Comparison of ENCODE assay signal across 8 cellular contexts in genomic region chr22:36856121-36856791, GRCh38. TPM values are rescaled to one million over a fixed set of nuclear protein-coding genes. Genes with fewer than 3 reads are reported as not detected.
A peak's percentile ranks its signal among the peaks of the same experiment; 100 is the strongest.
DNase-seq lines count a peak whose midpoint lies in the region; ATAC-seq lines count a peak whose summit lies in the region.

No MANE protein-coding gene starts in this region.

- DNase-seq in AG08396 (ENCODE audit: low spot score) (peak; percentile 89), NCI-H1694 treated with DMSO at 0.1 percent for 48 hours (lab: John Stamatoyannopoulos, UW) (peak; percentile 41), left cardiac atrium (peak; percentile 92), retina (peak; percentile 88)
- DNase-seq in activated naive CD8-positive, alpha-beta T cell treated with anti-CD3 and anti-CD28 coated beads, Interleukin-2, amount 50 U/mL, for 24 hours, result peak; percentile 98

- ATAC-seq in GM19324 (IDR thresholded peaks at IDR 0.05; ENCODE audit: low FRiP score, unreplicated experiment) (peak; percentile 43), left cardiac atrium (peak; percentile 91 to 93), HG03039 (IDR thresholded peaks at IDR 0.05; ENCODE audit: unreplicated experiment) (no peak)
- ATAC-seq in activated naive CD8-positive, alpha-beta T cell treated with anti-CD3 and anti-CD28 coated beads, Interleukin-2, amount 50 U/mL, for 24 hours, result peak; percentile 47

- no peaks in the 10 kb centered on the region for H3K27me3 Mint-ChIP-seq in T-helper 1 cell treated with Interleukin-12 subunit alpha and Interleukin-12 subunit beta and Interleukin-4 antibody, amounts not matched to agents 30 μg/mL and 1 μg/mL, for 36 hours (ENCODE audit: low read depth)
- H3K27me3 Mint-ChIP-seq in activated naive CD8-positive, alpha-beta T cell treated with anti-CD3 and anti-CD28 coated beads, Interleukin-2, amount 50 U/mL, for 24 hours, result peaks cover 4% of the 10 kb centered on the region

- H3K27ac Mint-ChIP-seq in T-helper 1 cell treated with Interleukin-12 subunit alpha and Interleukin-12 subunit beta and Interleukin-4 antibody, amounts not matched to agents 30 μg/mL and 1 μg/mL, for 36 hours, result peak overlapping the region; percentile 65
- peak overlapping the region; percentile 16 for H3K27ac Mint-ChIP-seq in activated naive CD8-positive, alpha-beta T cell treated with anti-CD3 and anti-CD28 coated beads, Interleukin-2, amount 50 U/mL, for 24 hours

- H3K36me3 Mint-ChIP-seq in T-helper 1 cell treated with Interleukin-12 subunit alpha and Interleukin-12 subunit beta and Interleukin-4 antibody, amounts not matched to agents 30 μg/mL and 1 μg/mL, for 36 hours (ENCODE audit: low read depth), result peaks cover 6% of the 10 kb centered on the region
- H3K36me3 Mint-ChIP-seq in activated naive CD8-positive, alpha-beta T cell treated with anti-CD3 and anti-CD28 coated beads, Interleukin-2, amount 50 U/mL, for 24 hours (ENCODE audit: low read depth), result no peaks in the 10 kb centered on the region

- intact Hi-C loops in left cardiac atrium (cut with DNase I), result loop anchor here in 1 of 2 donors (2.0 to 5.0 kb wide), 3 partner anchors 73 to 309 kb away; no protein-coding TSS in a partner anchor

- peaks cover 42% of the 10 kb centered on the region for H3K4me1 Mint-ChIP-seq in T-helper 1 cell treated with Interleukin-12 subunit alpha and Interleukin-12 subunit beta and Interleukin-4 antibody, amounts not matched to agents 30 μg/mL and 1 μg/mL, for 36 hours (ENCODE audit: low read depth)
- peaks cover 28% of the 10 kb centered on the region for H3K4me1 Mint-ChIP-seq in activated naive CD8-positive, alpha-beta T cell treated with anti-CD3 and anti-CD28 coated beads, Interleukin-2, amount 50 U/mL, for 24 hours

- peak overlapping the region; percentile 54 for H3K4me3 Mint-ChIP-seq in T-helper 1 cell treated with Interleukin-12 subunit alpha and Interleukin-12 subunit beta and Interleukin-4 antibody, amounts not matched to agents 30 μg/mL and 1 μg/mL, for 36 hours
- H3K4me3 Mint-ChIP-seq in activated naive CD8-positive, alpha-beta T cell treated with anti-CD3 and anti-CD28 coated beads, Interleukin-2, amount 50 U/mL, for 24 hours, result no peak overlapping the region

- peaks cover 3% of the 10 kb centered on the region for H3K9me3 Mint-ChIP-seq in T-helper 1 cell treated with Interleukin-12 subunit alpha and Interleukin-12 subunit beta and Interleukin-4 antibody, amounts not matched to agents 30 μg/mL and 1 μg/mL, for 36 hours
- no peaks in the 10 kb centered on the region for H3K9me3 Mint-ChIP-seq in activated naive CD8-positive, alpha-beta T cell treated with anti-CD3 and anti-CD28 coated beads, Interleukin-2, amount 50 U/mL, for 24 hours

RNA-seq across cellular contexts. Expression of gene NCF4, which starts 4.5 kb away (rescaled TPM):
- total RNA-seq in left cardiac atrium, result 10 to 100 TPM; 10.9 to 16.6 TPM

RNA-seq across cellular contexts. Expression of gene PVALB, which starts 39.4 kb away (rescaled TPM):
- not detected for total RNA-seq in left cardiac atrium

RNA-seq across cellular contexts. Expression of gene CSF2RB, which starts 57.2 kb away (rescaled TPM):
- 1 to 10 TPM; 4.7 to 6.0 TPM for total RNA-seq in left cardiac atrium

Comparison
In these comparisons a context has a peak if more than half of its experiments do, and no peak if none do; other contexts are left out.
1. DNase-seq: peak in every context shown above with its lines; median percentile 98 in activated naive CD8-positive, alpha-beta T cell treated with anti-CD3 and anti-CD28 coated beads, Interleukin-2, amount 50 U/mL, for 24 hours; 92 in left cardiac atrium; 89 in AG08396; 88 in retina; 41 in NCI-H1694 treated with DMSO at 0.1 percent for 48 hours.